ENCODE assay signal across 12 cellular contexts in the genomic region with DNA sequence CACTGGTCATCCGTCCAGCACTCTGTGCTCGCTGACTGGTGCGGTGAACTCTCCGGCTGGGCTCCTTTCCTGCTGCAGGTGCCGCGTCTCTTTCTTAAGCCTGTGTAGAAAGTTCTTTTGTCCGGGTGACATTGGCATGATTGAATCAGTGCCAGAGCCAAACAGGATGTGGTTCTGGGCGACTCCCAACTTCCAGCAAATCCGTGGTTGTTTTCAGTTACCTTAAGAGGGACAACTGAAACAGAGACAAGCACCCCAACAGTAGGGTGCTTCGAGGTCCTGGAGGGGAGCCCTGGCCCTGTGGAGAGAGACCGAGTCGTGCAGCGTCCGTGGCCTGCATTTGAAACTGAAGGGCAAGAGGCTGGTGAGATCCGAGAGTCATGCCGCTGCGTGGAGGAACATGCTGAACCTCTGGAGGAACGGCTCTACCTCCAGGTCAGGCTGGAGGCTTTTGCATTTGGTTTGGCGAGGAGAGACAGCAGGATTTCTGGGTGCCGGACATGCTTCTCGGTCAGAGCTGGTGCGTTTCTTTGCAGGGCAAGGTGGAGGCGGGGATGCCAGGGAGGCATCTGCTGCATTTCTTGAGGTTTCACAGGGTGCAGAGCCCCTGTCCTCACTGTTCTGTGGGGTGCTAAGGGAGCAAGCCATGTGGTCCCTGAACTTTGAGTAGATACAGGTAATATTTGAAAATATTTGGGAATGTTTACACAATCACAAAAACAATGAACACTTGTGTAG. TPM values are rescaled to one million over a fixed set of nuclear protein-coding genes. Genes with fewer than 3 reads are reported as not detected.
DNase-seq lines count a peak whose midpoint lies in the region; ATAC-seq and TF ChIP-seq lines count a peak whose summit lies in the region.
"Had no signal": no experiment of that assay in that cellular context is flagged by ENCODE, and none has a peak within 500 bp of the region (broad histone marks: within the 10 kb centered on the region; RNA-seq: fewer than 3 reads in every experiment).

No MANE protein-coding gene starts in this region.

- no CpG with 5 or more reads among the region's 23 CpGs for WGBS in H9 (ENCODE audit: extremely low coverage, insufficient read length, low lambda C conversion rate)

- H3K36me3 ChIP-seq in SJSA1 (peaks cover 67% of the 10 kb centered on the region), right atrium auricular region (no peaks in the 10 kb centered on the region)

- no peak overlapping the region for H3K18ac ChIP-seq in H9 (ENCODE audit: insufficient read length, low read depth, low read length)

- H2BK20ac ChIP-seq in H9 (ENCODE audit: low read depth, low read length, poor library complexity, severe bottlenecking): no peak overlapping the region

- H3K27me3 ChIP-seq in H9 (ENCODE audit: insufficient read depth, low read length) (no peaks in the 10 kb centered on the region), SJSA1 (replicated peaks) (no peaks in the 10 kb centered on the region), right atrium auricular region (no peaks in the 10 kb centered on the region)

- no peak for ATAC-seq in HG02588 (IDR thresholded peaks at IDR 0.05; ENCODE audit: unreplicated experiment)

- peaks cover 3% of the 10 kb centered on the region for H3K79me1 ChIP-seq in H9 (ENCODE audit: insufficient read depth, low read depth, low read length, poor library complexity, severe bottlenecking)

- no peak overlapping the region for H3T11ph ChIP-seq in H9 (ENCODE audit: low read length)

- H4K5ac ChIP-seq in H9 (ENCODE audit: insufficient read length, low read depth, low read length): no peak overlapping the region

- peak overlapping the region; percentile 53 to 88 (median 77); a peak in 5 of 7 replicates for H3K27ac Mint-ChIP-seq in H9
- H3K27ac Mint-ChIP-seq: T-helper 1 cell treated with Interleukin-12 subunit alpha and Interleukin-12 subunit beta and Interleukin-4 antibody, amounts not matched to agents 30 μg/mL and 1 μg/mL, for 36 hours had no signal

- H3K27ac ChIP-seq in H9 (ENCODE audit: insufficient read length, low read depth, low read length) (no peak overlapping the region), SJSA1 (peak overlapping the region; percentile 84), right atrium auricular region (peak overlapping the region; percentile 38 to 89), skin epidermis (peak overlapping the region in 14 of 21 experiments; percentile 0 to 79 (median 42))

- H4K8ac ChIP-seq in H9 (replicated peaks; ENCODE audit: insufficient read length, low read depth, low read length): no peak overlapping the region

- H3K4me3 ChIP-seq in SJSA1 (no peak overlapping the region), right atrium auricular region (peak overlapping the region in 1 of 2 donors; percentile 5), skin epidermis (no peak overlapping the region)

- peaks cover 5% of the 10 kb centered on the region for H3K23me2 ChIP-seq in H9 (ENCODE audit: insufficient read length, low read depth, low read length, poor library complexity, severe bottlenecking)

- H2AK5ac ChIP-seq in H9 (ENCODE audit: insufficient read length, low read length): no peak overlapping the region

- H3K9me3 ChIP-seq in H9 (ENCODE audit: control insufficient read depth, low read depth, low read length) (no peaks in the 10 kb centered on the region), SJSA1 (replicated peaks) (no peaks in the 10 kb centered on the region), right atrium auricular region (no peaks in the 10 kb centered on the region)

- in situ Hi-C loops in GM13976 (cut with MboI; ENCODE audit: low sequenced_read_pairs, unreplicated experiment): no loop called here

- peaks cover 15% of the 10 kb centered on the region; the same call in 1 of the 2 replicates for H3K79me2 ChIP-seq in H9 (ENCODE audit: insufficient read depth, low read length)

- H3K4ac ChIP-seq in H9 (ENCODE audit: low read depth, low read length): no peak overlapping the region

- peaks cover 17% of the 10 kb centered on the region for H3K4me1 ChIP-seq in H9 (ENCODE audit: insufficient read depth, low read length)
- peaks cover 76% of the 10 kb centered on the region for H3K4me1 ChIP-seq in SJSA1 (replicated peaks)
- H3K4me1 ChIP-seq in right atrium auricular region: peaks cover 4 to 95% of the 10 kb centered on the region in 2 donors

- H4K91ac ChIP-seq in H9 (ENCODE audit: insufficient read length, low read depth, low read length): no peak overlapping the region

- no peak overlapping the region for H3K4me2 ChIP-seq in H9 (ENCODE audit: insufficient read depth, insufficient read length, low read length)

- no peak for DNase-seq in H9
- peak; percentile 77 to 78 for DNase-seq in SJSA1 (ENCODE audit: low read depth in 1 of 2, low spot score in 2 of 2)
- DNase-seq in right atrium auricular region (ENCODE audit: low spot score): no peak
- DNase-seq in activated T-cell treated with anti-CD3 and anti-CD28 coated beads, Interleukin-2, amount 50 U/mL, for 48 hours: no peak
- no peak for DNase-seq in NCI-H1417 treated with DMSO at 0.1 percent for 48 hours (lab: John Stamatoyannopoulos, UW)
- no peak for DNase-seq in GM13976 (ENCODE audit: low spot score)
- DNase-seq: activated effector memory CD4-positive, alpha-beta T cell treated with Interleukin-2 at 50 U/mL for 16 hours; NCI-H2107; stimulated activated CD4-positive, alpha-beta T cell treated with anti-CD3 and anti-CD28 coated beads, Interleukin-4, amount 100 ng/mL, for 24 hours had no signal

- no peak overlapping the region for H3K4me3 Mint-ChIP-seq in H9
- H3K4me3 Mint-ChIP-seq: T-helper 1 cell treated with Interleukin-12 subunit alpha and Interleukin-12 subunit beta and Interleukin-4 antibody, amounts not matched to agents 30 μg/mL and 1 μg/mL, for 36 hours had no signal

- peaks cover 10% of the 10 kb centered on the region in 2 experiments for H3K9me3 Mint-ChIP-seq in H9
- H3K9me3 Mint-ChIP-seq: T-helper 1 cell treated with Interleukin-12 subunit alpha and Interleukin-12 subunit beta and Interleukin-4 antibody, amounts not matched to agents 30 μg/mL and 1 μg/mL, for 36 hours had no signal

- no peak overlapping the region for H3K23ac ChIP-seq in H9 (ENCODE audit: insufficient read length, low read depth, low read length)

- H2BK120ac ChIP-seq in H9 (ENCODE audit: low read depth, low read length, poor library complexity, severe bottlenecking): no peak overlapping the region

- peaks cover 69 to 70% of the 10 kb centered on the region in 2 experiments for H3K4me1 Mint-ChIP-seq in H9

- TF ChIP-seq CTCF in H9 (conservative IDR thresholded peaks at IDR 0.05) (no peak), right atrium auricular region (IDR thresholded peaks at IDR 0.05) (no peak), GM13976 (IDR thresholded peaks at IDR 0.05; ENCODE audit: borderline replicate concordance, control extremely low read depth, extremely low read depth, insufficient read depth, missing control alignments) (no peak)

- H2BK12ac ChIP-seq in H9 (ENCODE audit: insufficient read length, low read depth, low read length): no peak overlapping the region

- peaks cover 5% of the 10 kb centered on the region for H4K20me1 ChIP-seq in H9 (ENCODE audit: control insufficient read depth, insufficient read depth, insufficient read length)

- H2BK15ac ChIP-seq in H9 (ENCODE audit: low read depth, low read length): no peak overlapping the region

- H3K56ac ChIP-seq in H9 (ENCODE audit: insufficient read length, low read depth, low read length): no peak overlapping the region

- no peak overlapping the region for H2AFZ ChIP-seq in H9 (ENCODE audit: low read length)

- H3K9ac ChIP-seq in H9 (ENCODE audit: extremely low read depth, insufficient read length, low read length): no peak overlapping the region

- H3K36me3 Mint-ChIP-seq in H9 (ENCODE audit: insufficient read depth in 1 of 3, low read depth in 3 of 3): peaks cover 19 to 29% (median 23%) of the 10 kb centered on the region in 3 experiments

- H3K27me3 Mint-ChIP-seq in H9 (ENCODE audit: low read depth): no peaks in the 10 kb centered on the region; the same call in 1 of the 2 replicates

- no peak overlapping the region for H3K14ac ChIP-seq in H9 (ENCODE audit: insufficient read depth, low read length)

- H2BK5ac ChIP-seq in H9 (ENCODE audit: insufficient read length, low read length): no peak overlapping the region

RNA-seq across cellular contexts. Expression of gene SH3BP4, which starts 26.8 kb away (rescaled TPM):
- 88.5 and 93.8 TPM in 2 replicates for total RNA-seq in H9 (2021)
- total RNA-seq in SJSA1 (2014; rRNA removed; shearing (Covaris generic)): 78.6 and 117 TPM in 2 replicates
- total RNA-seq in right atrium auricular region: 10 to 100 TPM; 27.2 to 34.5 TPM

Comparison
In these comparisons a context has a peak if more than half of its experiments do, and no peak if none do; other contexts are left out.
1. DNase-seq: peak in SJSA1 (2 of 2); none in H9 (single experiment), right atrium auricular region (single experiment), activated T-cell treated with anti-CD3 and anti-CD28 coated beads, Interleukin-2, amount 50 U/mL, for 48 hours (0 of 2), NCI-H1417 treated with DMSO at 0.1 percent for 48 hours (single experiment) and GM13976 (single experiment).